8 cellular contexts compared by ENCODE assay signal in the genomic region with DNA sequence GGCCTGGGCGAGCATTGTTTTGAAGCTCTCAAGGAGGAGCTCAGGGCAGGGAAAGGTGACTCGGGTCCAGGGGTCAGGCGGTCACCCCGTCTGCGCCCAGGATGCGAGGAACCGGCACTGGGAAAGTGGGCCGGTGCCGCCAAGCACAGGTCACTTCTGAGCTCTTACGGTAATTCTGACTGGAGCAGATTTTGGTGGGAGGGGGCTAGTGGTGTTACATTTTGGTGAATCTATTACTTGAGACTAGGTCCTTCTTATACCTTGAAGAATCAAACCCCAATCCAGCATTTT. TPM values are rescaled to one million over a fixed set of nuclear protein-coding genes. Genes with fewer than 3 reads are reported as not detected.
DNase-seq lines count a peak whose midpoint lies in the region; ATAC-seq and TF ChIP-seq lines count a peak whose summit lies in the region.

No MANE protein-coding gene starts in this region.

- CTCF ChIA-PET in activated CD8-positive, alpha-beta T cell treated with anti-CD3 and anti-CD28 coated beads for 36 hours (lab: Charles Lee) = interaction anchor here (0.7 to 1.0 kb wide), 4 partner anchors 10 to 137 kb away, joined by 3 to 4 read pairs (median 3); partner anchors contain the start of gene FAN1

- intact Hi-C loops in activated CD8-positive, alpha-beta T cell treated with anti-CD3 and anti-CD28 coated beads for 36 hours (cut with micrococcal nuclease) = no loop called here

- peaks cover 5% of the 10 kb centered on the region for H3K4me1 ChIP-seq in hepatocyte (ENCODE audit: insufficient read depth)

- no peaks in the 10 kb centered on the region for H3K9me3 ChIP-seq in hepatocyte (ENCODE audit: low read depth)

- no peak for TF ChIP-seq CTCF in activated CD8-positive, alpha-beta T cell treated with anti-CD3 and anti-CD28 coated beads for 36 hours (IDR thresholded peaks at IDR 0.05)
- TF ChIP-seq CTCF in hepatocyte (IDR thresholded peaks at IDR 0.05; ENCODE audit: poor library complexity) = no peak

- peak overlapping the region; percentile 88 for H3K4me3 Mint-ChIP-seq in activated naive CD4-positive, alpha-beta T cell treated with anti-CD3 and anti-CD28 coated beads, Interleukin-2, amount 50 U/mL, for 24 hours
- peak overlapping the region; percentile 84 for H3K4me3 Mint-ChIP-seq in activated CD8-positive, alpha-beta T cell treated with anti-CD3 and anti-CD28 coated beads for 36 hours
- H3K4me3 Mint-ChIP-seq in stimulated activated memory B cell treated with anti-CD40 and anti-IgM and Interleukin-4, amounts not matched to agents 10 μg/mL and 1 μg/mL and 100 μg/mL, for 72 hours = peak overlapping the region; percentile 87

- H3K4me1 Mint-ChIP-seq in activated naive CD4-positive, alpha-beta T cell treated with anti-CD3 and anti-CD28 coated beads, Interleukin-2, amount 50 U/mL, for 24 hours = peaks cover 28% of the 10 kb centered on the region
- peaks cover 18% of the 10 kb centered on the region for H3K4me1 Mint-ChIP-seq in activated CD8-positive, alpha-beta T cell treated with anti-CD3 and anti-CD28 coated beads for 36 hours (ENCODE audit: low read depth)
- peaks cover 33% of the 10 kb centered on the region for H3K4me1 Mint-ChIP-seq in stimulated activated memory B cell treated with anti-CD40 and anti-IgM and Interleukin-4, amounts not matched to agents 10 μg/mL and 1 μg/mL and 100 μg/mL, for 72 hours

- H4K20me1 ChIP-seq in hepatocyte (ENCODE audit: insufficient read depth, poor library complexity, severe bottlenecking) = no peaks in the 10 kb centered on the region

- no peaks in the 10 kb centered on the region for H3K9me2 ChIP-seq in hepatocyte (replicated peaks; ENCODE audit: insufficient read depth)

- ATAC-seq in activated CD8-positive, alpha-beta T cell treated with anti-CD3 and anti-CD28 coated beads for 36 hours = peak; percentile 0
- ATAC-seq in stimulated activated memory B cell treated with anti-CD40 and anti-IgM and Interleukin-4, amounts not matched to agents 10 μg/mL and 1 μg/mL and 100 μg/mL, for 72 hours = peak; percentile 25
- ATAC-seq in HG03342 (IDR thresholded peaks at IDR 0.05; ENCODE audit: unreplicated experiment) = no peak
- ATAC-seq in HG03108 (IDR thresholded peaks at IDR 0.05; ENCODE audit: unreplicated experiment) = no peak

- H3K36me3 ChIP-seq in hepatocyte (replicated peaks; ENCODE audit: insufficient read depth, low read depth) = no peaks in the 10 kb centered on the region

- peak overlapping the region; percentile 77 for H3K27ac Mint-ChIP-seq in activated naive CD4-positive, alpha-beta T cell treated with anti-CD3 and anti-CD28 coated beads, Interleukin-2, amount 50 U/mL, for 24 hours
- peak overlapping the region; percentile 80 for H3K27ac Mint-ChIP-seq in activated CD8-positive, alpha-beta T cell treated with anti-CD3 and anti-CD28 coated beads for 36 hours
- peak overlapping the region; percentile 95 for H3K27ac Mint-ChIP-seq in stimulated activated memory B cell treated with anti-CD40 and anti-IgM and Interleukin-4, amounts not matched to agents 10 μg/mL and 1 μg/mL and 100 μg/mL, for 72 hours

- H3K27ac ChIP-seq in hepatocyte = peak overlapping the region; percentile 97

- H3K27me3 ChIP-seq in hepatocyte = no peaks in the 10 kb centered on the region

- H3K27me3 Mint-ChIP-seq in activated naive CD4-positive, alpha-beta T cell treated with anti-CD3 and anti-CD28 coated beads, Interleukin-2, amount 50 U/mL, for 24 hours = no peaks in the 10 kb centered on the region
- no peaks in the 10 kb centered on the region for H3K27me3 Mint-ChIP-seq in activated CD8-positive, alpha-beta T cell treated with anti-CD3 and anti-CD28 coated beads for 36 hours
- no peaks in the 10 kb centered on the region for H3K27me3 Mint-ChIP-seq in stimulated activated memory B cell treated with anti-CD40 and anti-IgM and Interleukin-4, amounts not matched to agents 10 μg/mL and 1 μg/mL and 100 μg/mL, for 72 hours

- peak overlapping the region; percentile 90 for H3K4me2 ChIP-seq in hepatocyte

- DNase-seq in activated naive CD4-positive, alpha-beta T cell (lab: John Stamatoyannopoulos, UW) = no peak
- no peak for DNase-seq in activated CD8-positive, alpha-beta T cell treated with anti-CD3 and anti-CD28 coated beads for 36 hours
- DNase-seq in hepatocyte (ENCODE audit: low spot score) (no peak), NCI-H128 (lab: John Stamatoyannopoulos, UW; ENCODE audit: unreplicated experiment) (no peak)

- H3K4me3 ChIP-seq in hepatocyte = peak overlapping the region; percentile 97

- H2AFZ ChIP-seq in hepatocyte = peak overlapping the region; percentile 94

- POLR2A ChIA-PET in activated CD8-positive, alpha-beta T cell treated with anti-CD3 and anti-CD28 coated beads for 36 hours (lab: Charles Lee) = interaction anchor here (0.7 to 2.5 kb wide), 9 partner anchors 9 to 89 kb away, joined by 3 to 12 read pairs (median 3); partner anchors contain the start of gene FAN1

- no peaks in the 10 kb centered on the region for H3K9me3 Mint-ChIP-seq in activated naive CD4-positive, alpha-beta T cell treated with anti-CD3 and anti-CD28 coated beads, Interleukin-2, amount 50 U/mL, for 24 hours
- H3K9me3 Mint-ChIP-seq in activated CD8-positive, alpha-beta T cell treated with anti-CD3 and anti-CD28 coated beads for 36 hours = no peaks in the 10 kb centered on the region
- H3K9me3 Mint-ChIP-seq in stimulated activated memory B cell treated with anti-CD40 and anti-IgM and Interleukin-4, amounts not matched to agents 10 μg/mL and 1 μg/mL and 100 μg/mL, for 72 hours = no peaks in the 10 kb centered on the region

- H3K79me2 ChIP-seq in hepatocyte = peaks cover 31% of the 10 kb centered on the region

- WGBS in hepatocyte (ENCODE audit: low lambda C conversion rate, missing lambda C conversion rate) = 2% methylated on average over 10 of the region's 10 CpGs

- H3K36me3 Mint-ChIP-seq in activated naive CD4-positive, alpha-beta T cell treated with anti-CD3 and anti-CD28 coated beads, Interleukin-2, amount 50 U/mL, for 24 hours = peaks cover 4% of the 10 kb centered on the region
- H3K36me3 Mint-ChIP-seq in activated CD8-positive, alpha-beta T cell treated with anti-CD3 and anti-CD28 coated beads for 36 hours (ENCODE audit: low read depth) = peaks cover 8% of the 10 kb centered on the region
- peaks cover 6% of the 10 kb centered on the region for H3K36me3 Mint-ChIP-seq in stimulated activated memory B cell treated with anti-CD40 and anti-IgM and Interleukin-4, amounts not matched to agents 10 μg/mL and 1 μg/mL and 100 μg/mL, for 72 hours

RNA-seq across cellular contexts. Expression of gene MTMR10, which starts 0.6 kb away (rescaled TPM):
- 10 to 100 TPM; 11.3 to 13.2 TPM for total RNA-seq in activated CD8-positive, alpha-beta T cell treated with anti-CD3 and anti-CD28 coated beads for 36 hours
- 15.3 and 19.6 TPM in 2 replicates for total RNA-seq in hepatocyte
- 7.9 and 10.3 TPM in 2 replicates for polyA plus RNA-seq in hepatocyte

Comparison
In these comparisons a context has a peak if more than half of its experiments do, and no peak if none do; other contexts are left out.
1. ATAC-seq: peak in activated CD8-positive, alpha-beta T cell treated with anti-CD3 and anti-CD28 coated beads for 36 hours (single experiment) and stimulated activated memory B cell treated with anti-CD40 and anti-IgM and Interleukin-4, amounts not matched to agents 10 μg/mL and 1 μg/mL and 100 μg/mL, for 72 hours (single experiment); none in HG03342 (single experiment) and HG03108 (single experiment).
2. Peak in every context shown above with its lines, with median percentiles within 50 percentile points of each other: H3K27ac Mint-ChIP-seq and H3K4me3 Mint-ChIP-seq.